Comparison of ENCODE assay signal across 24 cellular contexts in genomic region chr22:20946991-20947390, GRCh38. TPM values are rescaled to one million over a fixed set of nuclear protein-coding genes. Genes with fewer than 3 reads are reported as not detected.
"Had no signal": no experiment of that assay in that cellular context is flagged by ENCODE, and none has a peak within 500 bp of the region (broad histone marks: within the 10 kb centered on the region; RNA-seq: fewer than 3 reads in every experiment).

No MANE protein-coding gene starts in this region.

- H3K9ac ChIP-seq: neural progenitor cell had no signal

- H3K4me2 ChIP-seq: neural progenitor cell had no signal

- H3K27me3 Mint-ChIP-seq: activated naive CD8-positive, alpha-beta T cell treated with anti-CD3 and anti-CD28 coated beads for 36 hours; activated T-cell treated with anti-CD3 and anti-CD28 coated beads, Interleukin-2, amount 50 U/mL, for 24 hours; activated T-helper 17 cell treated with anti-CD3 and anti-CD28 coated beads, Interleukin-2, amount 50 U/mL, for 72 hours; effector memory CD8-positive, alpha-beta T cell; progenitor cell of endocrine pancreas; stimulated activated naive CD8-positive, alpha-beta T cell treated with anti-CD3 and anti-CD28 coated beads, Interleukin-15, amount 100 ng/mL, for 72 hours; T-cell had no signal

- H3K27ac ChIP-seq: breast epithelium, colonic mucosa, gastroesophageal sphincter, neural progenitor cell, tibial artery, WERI-Rb-1 had no signal

- H3K9me3 Mint-ChIP-seq: activated naive CD8-positive, alpha-beta T cell treated with anti-CD3 and anti-CD28 coated beads for 36 hours; activated T-cell treated with anti-CD3 and anti-CD28 coated beads, Interleukin-2, amount 50 U/mL, for 24 hours; activated T-helper 17 cell treated with anti-CD3 and anti-CD28 coated beads, Interleukin-2, amount 50 U/mL, for 72 hours; effector memory CD8-positive, alpha-beta T cell; neural progenitor cell; stimulated activated naive CD8-positive, alpha-beta T cell treated with anti-CD3 and anti-CD28 coated beads, Interleukin-15, amount 100 ng/mL, for 72 hours; T-cell had no signal

- FAIRE-seq: TTC549 had no signal

- DNase-seq: activated CD4-positive, alpha-beta T cell treated with anti-CD3 and anti-CD28 coated beads for 1 hour; activated CD4-positive, alpha-beta T cell treated with anti-CD3 and anti-CD28 coated beads, Interleukin-2, amount 50 U/mL, for 4 hours; activated CD8-positive, alpha-beta memory T cell treated with anti-CD3 and anti-CD28 coated beads for 24 hours; activated CD8-positive, alpha-beta memory T cell treated with anti-CD3 and anti-CD28 coated beads, Interleukin-2, amount 50 U/mL, for 4 hours; activated naive CD8-positive, alpha-beta T cell treated with anti-CD3 and anti-CD28 coated beads for 36 hours; activated T-cell treated with anti-CD3 and anti-CD28 coated beads, Interleukin-2, amount 50 U/mL, for 24 hours; colonic mucosa; effector memory CD8-positive, alpha-beta T cell; hypothalamus; mesendoderm; stimulated activated CD4-positive, alpha-beta T cell treated with anti-CD3 and anti-CD28 coated beads, Interleukin-12 subunit alpha, Interleukin-12 subunit beta, amount 100 ng/mL, for 4 hours; stimulated activated CD4-positive, alpha-beta T cell treated with anti-CD3 and anti-CD28 coated beads, Interleukin-4, amount 100 ng/mL, for 4 hours; stimulated activated naive CD8-positive, alpha-beta T cell treated with anti-CD3 and anti-CD28 coated beads, Interleukin-15, amount 100 ng/mL, for 72 hours; T-cell; tibial artery; WERI-Rb-1 had no signal

- H3K27me3 ChIP-seq: breast epithelium, colonic mucosa, dorsolateral prefrontal cortex, gastroesophageal sphincter, neural progenitor cell, tibial artery had no signal

- ATAC-seq: activated T-helper 17 cell treated with anti-CD3 and anti-CD28 coated beads, Interleukin-2, amount 50 U/mL, for 72 hours; effector memory CD8-positive, alpha-beta T cell; gastroesophageal sphincter; mucosa of descending colon; stimulated activated naive CD8-positive, alpha-beta T cell treated with anti-CD3 and anti-CD28 coated beads, Interleukin-15, amount 100 ng/mL, for 72 hours; T-cell had no signal

- H3K27ac Mint-ChIP-seq: activated naive CD8-positive, alpha-beta T cell treated with anti-CD3 and anti-CD28 coated beads for 36 hours; activated T-helper 17 cell treated with anti-CD3 and anti-CD28 coated beads, Interleukin-2, amount 50 U/mL, for 72 hours; neural progenitor cell; T-cell had no signal

- H3K4me3 Mint-ChIP-seq: activated naive CD8-positive, alpha-beta T cell treated with anti-CD3 and anti-CD28 coated beads for 36 hours; activated T-cell treated with anti-CD3 and anti-CD28 coated beads, Interleukin-2, amount 50 U/mL, for 24 hours; activated T-helper 17 cell treated with anti-CD3 and anti-CD28 coated beads, Interleukin-2, amount 50 U/mL, for 72 hours; effector memory CD8-positive, alpha-beta T cell; neural progenitor cell; stimulated activated naive CD8-positive, alpha-beta T cell treated with anti-CD3 and anti-CD28 coated beads, Interleukin-15, amount 100 ng/mL, for 72 hours; T-cell had no signal

- H2AFZ ChIP-seq: neural progenitor cell had no signal

- H3K9me3 ChIP-seq: breast epithelium, colonic mucosa, gastroesophageal sphincter, mucosa of descending colon, tibial artery had no signal

- H3K4me1 ChIP-seq: breast epithelium, neural progenitor cell had no signal

- H3K4me3 ChIP-seq: breast epithelium, colonic mucosa, dorsolateral prefrontal cortex, gastroesophageal sphincter, mucosa of descending colon, neural progenitor cell, tibial artery had no signal

- H3K36me3 ChIP-seq: breast epithelium, colonic mucosa, neural progenitor cell had no signal

RNA-seq across cellular contexts. Expression of gene AIFM3, which starts 20.1 kb away (rescaled TPM):
- total RNA-seq: activated T-helper 17 cell treated with anti-CD3 and anti-CD28 coated beads, Interleukin-2, amount 50 U/mL, for 72 hours had no signal
